ENCODE assay signal across 8 cellular contexts in the genomic region with DNA sequence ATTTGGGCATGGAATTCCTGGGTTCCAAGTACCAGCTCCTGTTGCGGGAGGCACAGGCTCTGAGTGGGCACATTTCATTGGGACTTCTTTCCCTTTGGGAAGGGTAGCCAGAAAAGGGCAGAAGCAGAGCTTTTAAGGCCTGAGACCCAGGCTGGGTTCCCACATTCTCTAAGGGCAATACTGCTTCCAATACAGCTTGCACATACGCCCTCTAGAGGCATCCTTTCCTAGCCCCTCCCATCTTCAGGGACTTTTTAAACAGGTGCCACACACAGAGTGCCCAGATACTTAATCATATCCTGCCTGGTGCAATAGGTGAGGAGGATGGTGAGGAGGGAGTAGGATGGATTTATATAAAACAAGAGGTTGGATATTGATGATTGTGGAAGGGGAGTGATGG. TPM values are rescaled to one million over a fixed set of nuclear protein-coding genes. Genes with fewer than 3 reads are reported as not detected.
A peak's percentile ranks its signal among the peaks of the same experiment; 100 is the strongest.
DNase-seq lines count a peak whose midpoint lies in the region; ATAC-seq, FAIRE-seq and TF ChIP-seq lines count a peak whose summit lies in the region.

No MANE protein-coding gene starts in this region.

- H3K4me1 ChIP-seq in A549, result peaks cover 9% of the 10 kb centered on the region; the same call in 1 of the 3 replicates
- H3K4me1 ChIP-seq in OCI-LY1 (ENCODE audit: insufficient read depth, low read length, severe bottlenecking), result no peaks in the 10 kb centered on the region
- peaks cover 4 to 14% (median 13%) of the 10 kb centered on the region in 4 donors for H3K4me1 ChIP-seq in transverse colon
- H3K4me1 ChIP-seq in trophoblast cell (ENCODE audit: control insufficient read depth in 1 of 2, insufficient read depth in 2 of 2, low read length in 2 of 2), result peaks cover 8 to 14% of the 10 kb centered on the region in 2 experiments

- H3K4me2 ChIP-seq in A549, result no peak overlapping the region
- H3K4me2 ChIP-seq in OCI-LY1 (ENCODE audit: low read length), result no peak overlapping the region
- no peak overlapping the region for H3K4me2 ChIP-seq in trophoblast cell (ENCODE audit: low read length)

- H3K4ac ChIP-seq in trophoblast cell (ENCODE audit: low read depth, low read length), result no peak overlapping the region

- DNase-seq in A549 (ENCODE audit: low read depth in 1 of 2, low spot score in 1 of 2) (peak in 1 of 2 experiments; percentile 21), fibroblast of villous mesenchyme (ENCODE audit: low read depth) (no peak), transverse colon (no peak), trophoblast cell (no peak), ureter (ENCODE audit: low spot score) (no peak)

- H3K9me3 ChIP-seq in A549 (no peaks in the 10 kb centered on the region), OCI-LY1 (ENCODE audit: low read length) (no peaks in the 10 kb centered on the region), transverse colon (no peaks in the 10 kb centered on the region), trophoblast cell (ENCODE audit: insufficient read depth, low read depth, low read length) (peaks cover 7% of the 10 kb centered on the region)

- no peak overlapping the region for H3K9ac ChIP-seq in OCI-LY1 (ENCODE audit: low read length)
- H3K9ac ChIP-seq in trophoblast cell (ENCODE audit: low read length), result no peak overlapping the region

- H3K14ac ChIP-seq in trophoblast cell (ENCODE audit: low read length), result no peak overlapping the region

- 0 out of 5 replicates have a peak, but pooled peaks of 1 of the 2 experiments have one; percentile 8 for TF ChIP-seq RAD21 in A549 (conservative IDR thresholded peaks at IDR 0.05 in 1 of 2, IDR thresholded peaks at IDR 0.05 in 1 of 2)

- H3K27me3 ChIP-seq in OCI-LY1 (ENCODE audit: insufficient read depth, low read length) (no peaks in the 10 kb centered on the region), transverse colon (peaks cover 38% of the 10 kb centered on the region), trophoblast cell (ENCODE audit: insufficient read depth, low read length) (peaks cover 18% of the 10 kb centered on the region)

- no peaks in the 10 kb centered on the region for H3K79me2 ChIP-seq in OCI-LY1 (ENCODE audit: insufficient read depth, low read length)
- no peaks in the 10 kb centered on the region for H3K79me2 ChIP-seq in trophoblast cell (ENCODE audit: control insufficient read depth, insufficient read depth, low read length, poor library complexity)

- H4K12ac ChIP-seq in trophoblast cell (ENCODE audit: low read depth, low read length), result no peak overlapping the region

- CTCF ChIA-PET in A549 (lab: Yijun Ruan, JAX), result interaction anchor here (1.1 kb wide), 1 partner anchor 325 kb away, joined by 3 read pairs; no protein-coding TSS in a partner anchor

- TF ChIP-seq POLR2A in A549 (IDR thresholded peaks at IDR 0.05; ENCODE audit: low read length), result no peak
- no peak for TF ChIP-seq POLR2A in transverse colon (IDR thresholded peaks at IDR 0.05)

- POLR2A ChIA-PET in A549 (lab: Yijun Ruan, JAX), result no interaction called here

- H3K4me3 ChIP-seq in A549 (no peak overlapping the region), GM12875 (ENCODE audit: low read depth, low read length) (no peak overlapping the region), OCI-LY1 (ENCODE audit: low read depth, low read length, poor library complexity, severe bottlenecking) (no peak overlapping the region), fibroblast of villous mesenchyme (ENCODE audit: low read depth, low read length) (no peak overlapping the region), transverse colon (no peak overlapping the region), trophoblast cell (ENCODE audit: low read depth, low read length) (no peak overlapping the region)

- no peaks in the 10 kb centered on the region for H3K9me2 ChIP-seq in OCI-LY1 (ENCODE audit: low read depth, low read length)

- H2BK120ac ChIP-seq in trophoblast cell (ENCODE audit: insufficient read depth, low read length, poor library complexity), result no peak overlapping the region

- H2BK12ac ChIP-seq in trophoblast cell (ENCODE audit: low read length), result no peak overlapping the region

- H4K20me1 ChIP-seq in OCI-LY1 (ENCODE audit: insufficient read depth, low read length), result no peaks in the 10 kb centered on the region

- intact Hi-C loops in transverse colon (cut with DNase I; ENCODE audit: low total_unique reads), result no loop called here

- in situ Hi-C loops in transverse colon (cut with MboI; ENCODE audit: low pct_ligation_motif_present in 1 of 4, low pct_unique_long_range_greater_than_20kb in 1 of 4, low sequenced_read_pairs in 3 of 4), result no loop called here

- no peak overlapping the region for H3K23ac ChIP-seq in trophoblast cell (ENCODE audit: low read length)

- TF ChIP-seq CTCF in A549 (IDR thresholded peaks at IDR 0.05), result peak; percentile 13; the same call in 2 of the 3 replicates
- peak; percentile 75 for TF ChIP-seq CTCF in GM12875 (IDR thresholded peaks at IDR 0.05; ENCODE audit: borderline replicate concordance, insufficient read depth, low read depth, low read length)
- peak; percentile 66 for TF ChIP-seq CTCF in OCI-LY1 (IDR thresholded peaks at IDR 0.05; ENCODE audit: low read length)
- peak; percentile 25 for TF ChIP-seq CTCF in fibroblast of villous mesenchyme (IDR thresholded peaks at IDR 0.05; ENCODE audit: insufficient read depth, low read depth, low read length)
- TF ChIP-seq CTCF in transverse colon (IDR thresholded peaks at IDR 0.05), result peak in 1 of 5 experiments; percentile 20

- WGBS in A549 (ENCODE audit: missing lambda C conversion rate), result 40% methylated on average over 2 of the region's 2 CpGs
- WGBS in transverse colon (ENCODE audit: low coverage in 1 of 2), 2 donors, result 64% methylated on average over 2 of the region's 2 CpGs; no CpG with 5 or more reads in 1 of the 2 donors
- no CpG with 5 or more reads among the region's 2 CpGs for WGBS in trophoblast cell (ENCODE audit: extremely low coverage, insufficient coverage, insufficient read length)

- no peak overlapping the region for H4K91ac ChIP-seq in trophoblast cell (ENCODE audit: low read depth, low read length)

- H2AFZ ChIP-seq in OCI-LY1 (ENCODE audit: low read length) (no peak overlapping the region), trophoblast cell (ENCODE audit: insufficient read depth, low read length, poor library complexity) (no peak overlapping the region)

- H3K36me3 ChIP-seq in OCI-LY1 (ENCODE audit: insufficient read depth, low read length) (no peaks in the 10 kb centered on the region), transverse colon (no peaks in the 10 kb centered on the region), trophoblast cell (ENCODE audit: control insufficient read depth in 1 of 2, insufficient read depth in 2 of 2, low read length in 2 of 2) (no peaks in the 10 kb centered on the region)

- H3F3A ChIP-seq in OCI-LY1 (ENCODE audit: insufficient read depth, low read length), result no peaks in the 10 kb centered on the region

- ATAC-seq in A549 (peak in 1 of 2 experiments; percentile 73; a peak in 3 of 6 replicates), HG02840 (IDR thresholded peaks at IDR 0.05; ENCODE audit: low FRiP score, unreplicated experiment) (peak; percentile 55)

- H3K18ac ChIP-seq in trophoblast cell (ENCODE audit: low read length), result no peak overlapping the region

- H3K79me1 ChIP-seq in trophoblast cell (ENCODE audit: low read length), result no peaks in the 10 kb centered on the region

- TF ChIP-seq EP300 in A549 (IDR thresholded peaks at IDR 0.05), result no peak
- TF ChIP-seq EP300 in transverse colon (IDR thresholded peaks at IDR 0.05; ENCODE audit: low read depth), result no peak

- no peak overlapping the region for H3K27ac ChIP-seq in A549
- H3K27ac ChIP-seq in OCI-LY1 (ENCODE audit: low read depth, low read length, poor library complexity, severe bottlenecking), result no peak overlapping the region
- no peak overlapping the region for H3K27ac ChIP-seq in transverse colon
- no peak overlapping the region for H3K27ac ChIP-seq in trophoblast cell (ENCODE audit: low read depth, low read length)

- no peak overlapping the region for H4K8ac ChIP-seq in trophoblast cell (ENCODE audit: low read depth, low read length)

- no peak for FAIRE-seq in A549 (lab: Jason Lieb, UNC)

- no peak overlapping the region for H2BK5ac ChIP-seq in trophoblast cell (ENCODE audit: low read depth, low read length, poor library complexity)

- no peak overlapping the region for H2AK5ac ChIP-seq in trophoblast cell (ENCODE audit: low read length)

TF ChIP-seq in A549, 52 proteins besides CTCF, POLR2A, EP300 and RAD21:
- no peak for TF ChIP-seq FOSB (CRISPR knock-in tag; IDR thresholded peaks at IDR 0.05)
TF ChIP-seq in A549: peak in this region for 0.

RNA-seq across cellular contexts. Expression of a gene that starts 5.7 kb away (rescaled TPM):
- polyA plus RNA-seq in A549 (2011; rRNA removed), result not detected in 2 replicates
- not detected in 2 replicates for polyA plus RNA-seq in A549 (2012; cell fraction: cytosol; rRNA removed)
- polyA plus RNA-seq in A549 (2012; cell fraction: nucleus; rRNA removed), result 0.02 TPM in 1 of 2 replicates, not detected in the other
- not detected in 3 replicates for polyA plus RNA-seq in A549 (2017; fragmentation: RNase III; extraction: RNeasy Plus Mini Kit Qiagen cat#74134 plus additional on column Dnase treatment)
- polyA minus RNA-seq in A549 (2011; rRNA and poly(A)+ RNA removed), result not detected in 2 replicates
- total RNA-seq in fibroblast of villous mesenchyme, result not detected in 2 replicates
- under 1 TPM in 2 of 4 donors, not detected in 2; 0.64 to 0.68 TPM for total RNA-seq in transverse colon
- polyA plus RNA-seq in trophoblast cell (2013), result 0.03 TPM in 2 replicates
- total RNA-seq in ureter, result 0.42 TPM
